In the genomic region with DNA sequence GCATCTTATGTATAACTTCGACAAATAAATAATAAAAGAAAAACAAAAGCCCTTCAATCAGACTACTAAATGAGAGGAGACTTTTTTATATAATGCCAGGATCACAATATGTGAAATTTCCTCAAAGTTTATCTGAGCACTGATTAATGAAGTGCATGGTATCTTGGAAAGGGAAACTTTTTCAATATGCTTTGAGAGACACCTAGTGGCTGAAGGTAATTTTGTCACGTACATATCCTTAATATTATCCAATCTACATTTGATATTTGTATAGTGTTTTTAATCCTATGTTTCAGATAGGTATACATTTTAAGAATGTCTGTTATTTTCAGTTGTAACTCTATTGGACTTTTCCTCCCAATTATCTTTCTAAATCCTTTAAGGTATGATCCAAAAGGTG, we compare ENCODE assay signal across 8 cellular contexts.
DNase-seq lines count a peak whose midpoint lies in the region; ATAC-seq and TF ChIP-seq lines count a peak whose summit lies in the region.

No MANE protein-coding gene starts in this region.

- H3K4me3 Mint-ChIP-seq in WTC11, result no peak overlapping the region

- H3K27ac ChIP-seq in HUES6 (ENCODE audit: low read depth, low read length) (0 out of 2 replicates have a peak overlapping the region, but pooled peaks have one; percentile 71), thyroid gland (no peak overlapping the region)

- intact Hi-C loops in thyroid gland (cut with DNase I), result no loop called here

- H3K9ac ChIP-seq in HUES6 (ENCODE audit: low read length), result no peak overlapping the region

- H3K27me3 ChIP-seq in HUES6 (ENCODE audit: control insufficient read depth, insufficient read depth, low read length) (no peaks in the 10 kb centered on the region), thyroid gland (no peaks in the 10 kb centered on the region)

- no peak for TF ChIP-seq CTCF in WTC11 (IDR thresholded peaks at IDR 0.05)
- TF ChIP-seq CTCF in GM20000 (IDR thresholded peaks at IDR 0.05; ENCODE audit: extremely low read depth, missing control alignments), result no peak
- TF ChIP-seq CTCF in thyroid gland (IDR thresholded peaks at IDR 0.05), result peak in 2 of 6 experiments; percentile 16 to 19

- peaks cover 22% of the 10 kb centered on the region for H3K4me1 ChIP-seq in HUES6 (ENCODE audit: control insufficient read depth, insufficient read depth, low read length)
- no peaks in the 10 kb centered on the region for H3K4me1 ChIP-seq in thyroid gland

- H3K36me3 Mint-ChIP-seq in WTC11, result no peaks in the 10 kb centered on the region

- DNase-seq in COLO829 (ENCODE audit: low spot score), result peak; percentile 32
- DNase-seq in WTC11 (ENCODE audit: low spot score), result no peak
- peak; percentile 28 for DNase-seq in left kidney (ENCODE audit: low read depth, low spot score)
- no peak for DNase-seq in GDM1 (lab: John Stamatoyannopoulos, UW)
- DNase-seq in GM20000 (ENCODE audit: low spot score), result no peak
- DNase-seq in amniotic stem cell (lab: John Stamatoyannopoulos, UW), result no peak
- DNase-seq in thyroid gland, result no peak

- TF ChIP-seq POLR2A in thyroid gland (IDR thresholded peaks at IDR 0.05), result no peak

- no peak overlapping the region for H3K27ac Mint-ChIP-seq in WTC11

- no peaks in the 10 kb centered on the region for H3K27me3 Mint-ChIP-seq in WTC11 (ENCODE audit: low read depth)

- no peaks in the 10 kb centered on the region for H3K36me3 ChIP-seq in HUES6 (ENCODE audit: control insufficient read depth, insufficient read depth, low read length)
- H3K36me3 ChIP-seq in thyroid gland, result no peaks in the 10 kb centered on the region

- POLR2A ChIA-PET in WTC11 (lab: Charles Lee), result no interaction called here

- no peaks in the 10 kb centered on the region for H3K9me3 Mint-ChIP-seq in WTC11

- CTCF ChIA-PET in WTC11 (lab: Charles Lee), result no interaction called here

- 6 to 7% methylated on average over 2 of the region's 2 CpGs for WGBS in thyroid gland, 2 donors

- H3K9me3 ChIP-seq in HUES6 (ENCODE audit: control insufficient read depth, insufficient read depth, low read depth, low read length) (no peaks in the 10 kb centered on the region; the same call in 1 of the 2 replicates), thyroid gland (no peaks in the 10 kb centered on the region)

- peaks cover 39% of the 10 kb centered on the region for H3K4me1 Mint-ChIP-seq in WTC11

- ATAC-seq in WTC11, result peak; percentile 39; the same call in 1 of the 2 replicates

- H3K4me3 ChIP-seq in HUES6 (ENCODE audit: low read depth, low read length) (no peak overlapping the region), thyroid gland (replicated peaks in 1 of 3) (no peak overlapping the region)

TF ChIP-seq in WTC11, 78 proteins besides CTCF, POLR2A, EP300 and RAD21:
- TF ChIP-seq, protein P1, sequence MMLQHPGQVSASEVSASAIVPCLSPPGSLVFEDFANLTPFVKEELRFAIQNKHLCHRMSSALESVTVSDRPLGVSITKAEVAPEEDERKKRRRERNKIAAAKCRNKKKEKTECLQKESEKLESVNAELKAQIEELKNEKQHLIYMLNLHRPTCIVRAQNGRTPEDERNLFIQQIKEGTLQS (CRISPR knock-in tag; conservative IDR thresholded peaks at IDR 0.05), result no peak
- TF ChIP-seq TEAD4 (CRISPR knock-in tag; IDR thresholded peaks at IDR 0.05) (no peak), NFE2L1 (CRISPR knock-in tag; IDR thresholded peaks at IDR 0.05) (no peak), GRHL2 (CRISPR knock-in tag; IDR thresholded peaks at IDR 0.05; ENCODE audit: insufficient replicate concordance, severe bottlenecking) (no peak), NFATC4 (CRISPR knock-in tag; IDR thresholded peaks at IDR 0.05) (no peak), ZNF423 (CRISPR knock-in tag; IDR thresholded peaks at IDR 0.05) (no peak), EMX1 (CRISPR knock-in tag; IDR thresholded peaks at IDR 0.05) (no peak), HMGA2 (CRISPR knock-in tag; IDR thresholded peaks at IDR 0.05) (no peak), OVOL2 (CRISPR knock-in tag; IDR thresholded peaks at IDR 0.05; ENCODE audit: borderline replicate concordance) (no peak), TCF7 (CRISPR knock-in tag; IDR thresholded peaks at IDR 0.05; ENCODE audit: low read depth) (no peak), ATF1 (CRISPR knock-in tag; IDR thresholded peaks at IDR 0.05) (no peak)
- TF ChIP-seq, protein P2, sequence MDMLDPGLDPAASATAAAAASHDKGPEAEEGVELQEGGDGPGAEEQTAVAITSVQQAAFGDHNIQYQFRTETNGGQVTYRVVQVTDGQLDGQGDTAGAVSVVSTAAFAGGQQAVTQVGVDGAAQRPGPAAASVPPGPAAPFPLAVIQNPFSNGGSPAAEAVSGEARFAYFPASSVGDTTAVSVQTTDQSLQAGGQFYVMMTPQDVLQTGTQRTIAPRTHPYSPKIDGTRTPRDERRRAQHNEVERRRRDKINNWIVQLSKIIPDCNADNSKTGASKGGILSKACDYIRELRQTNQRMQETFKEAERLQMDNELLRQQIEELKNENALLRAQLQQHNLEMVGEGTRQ (CRISPR knock-in tag; IDR thresholded peaks at IDR 0.05), result no peak
- TF ChIP-seq, protein P3, sequence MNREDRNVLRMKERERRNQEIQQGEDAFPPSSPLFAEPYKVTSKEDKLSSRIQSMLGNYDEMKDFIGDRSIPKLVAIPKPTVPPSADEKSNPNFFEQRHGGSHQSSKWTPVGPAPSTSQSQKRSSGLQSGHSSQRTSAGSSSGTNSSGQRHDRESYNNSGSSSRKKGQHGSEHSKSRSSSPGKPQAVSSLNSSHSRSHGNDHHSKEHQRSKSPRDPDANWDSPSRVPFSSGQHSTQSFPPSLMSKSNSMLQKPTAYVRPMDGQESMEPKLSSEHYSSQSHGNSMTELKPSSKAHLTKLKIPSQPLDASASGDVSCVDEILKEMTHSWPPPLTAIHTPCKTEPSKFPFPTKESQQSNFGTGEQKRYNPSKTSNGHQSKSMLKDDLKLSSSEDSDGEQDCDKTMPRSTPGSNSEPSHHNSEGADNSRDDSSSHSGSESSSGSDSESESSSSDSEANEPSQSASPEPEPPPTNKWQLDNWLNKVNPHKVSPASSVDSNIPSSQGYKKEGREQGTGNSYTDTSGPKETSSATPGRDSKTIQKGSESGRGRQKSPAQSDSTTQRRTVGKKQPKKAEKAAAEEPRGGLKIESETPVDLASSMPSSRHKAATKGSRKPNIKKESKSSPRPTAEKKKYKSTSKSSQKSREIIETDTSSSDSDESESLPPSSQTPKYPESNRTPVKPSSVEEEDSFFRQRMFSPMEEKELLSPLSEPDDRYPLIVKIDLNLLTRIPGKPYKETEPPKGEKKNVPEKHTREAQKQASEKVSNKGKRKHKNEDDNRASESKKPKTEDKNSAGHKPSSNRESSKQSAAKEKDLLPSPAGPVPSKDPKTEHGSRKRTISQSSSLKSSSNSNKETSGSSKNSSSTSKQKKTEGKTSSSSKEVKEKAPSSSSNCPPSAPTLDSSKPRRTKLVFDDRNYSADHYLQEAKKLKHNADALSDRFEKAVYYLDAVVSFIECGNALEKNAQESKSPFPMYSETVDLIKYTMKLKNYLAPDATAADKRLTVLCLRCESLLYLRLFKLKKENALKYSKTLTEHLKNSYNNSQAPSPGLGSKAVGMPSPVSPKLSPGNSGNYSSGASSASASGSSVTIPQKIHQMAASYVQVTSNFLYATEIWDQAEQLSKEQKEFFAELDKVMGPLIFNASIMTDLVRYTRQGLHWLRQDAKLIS (CRISPR knock-in tag; IDR thresholded peaks at IDR 0.05; ENCODE audit: borderline replicate concordance), result no peak
- TF ChIP-seq, protein P4, sequence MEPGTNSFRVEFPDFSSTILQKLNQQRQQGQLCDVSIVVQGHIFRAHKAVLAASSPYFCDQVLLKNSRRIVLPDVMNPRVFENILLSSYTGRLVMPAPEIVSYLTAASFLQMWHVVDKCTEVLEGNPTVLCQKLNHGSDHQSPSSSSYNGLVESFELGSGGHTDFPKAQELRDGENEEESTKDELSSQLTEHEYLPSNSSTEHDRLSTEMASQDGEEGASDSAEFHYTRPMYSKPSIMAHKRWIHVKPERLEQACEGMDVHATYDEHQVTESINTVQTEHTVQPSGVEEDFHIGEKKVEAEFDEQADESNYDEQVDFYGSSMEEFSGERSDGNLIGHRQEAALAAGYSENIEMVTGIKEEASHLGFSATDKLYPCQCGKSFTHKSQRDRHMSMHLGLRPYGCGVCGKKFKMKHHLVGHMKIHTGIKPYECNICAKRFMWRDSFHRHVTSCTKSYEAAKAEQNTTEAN (CRISPR knock-in tag; IDR thresholded peaks at IDR 0.05), result no peak
- TF ChIP-seq, protein P5, sequence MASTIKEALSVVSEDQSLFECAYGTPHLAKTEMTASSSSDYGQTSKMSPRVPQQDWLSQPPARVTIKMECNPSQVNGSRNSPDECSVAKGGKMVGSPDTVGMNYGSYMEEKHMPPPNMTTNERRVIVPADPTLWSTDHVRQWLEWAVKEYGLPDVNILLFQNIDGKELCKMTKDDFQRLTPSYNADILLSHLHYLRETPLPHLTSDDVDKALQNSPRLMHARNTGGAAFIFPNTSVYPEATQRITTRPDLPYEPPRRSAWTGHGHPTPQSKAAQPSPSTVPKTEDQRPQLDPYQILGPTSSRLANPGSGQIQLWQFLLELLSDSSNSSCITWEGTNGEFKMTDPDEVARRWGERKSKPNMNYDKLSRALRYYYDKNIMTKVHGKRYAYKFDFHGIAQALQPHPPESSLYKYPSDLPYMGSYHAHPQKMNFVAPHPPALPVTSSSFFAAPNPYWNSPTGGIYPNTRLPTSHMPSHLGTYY (CRISPR knock-in tag; IDR thresholded peaks at IDR 0.05), result no peak

Comparison
In these comparisons a context has a peak if more than half of its experiments do, and no peak if none do; other contexts are left out.
1. DNase-seq: peak in COLO829 (single experiment) and left kidney (single experiment); none in WTC11 (single experiment), GDM1 (single experiment), GM20000 (single experiment), amniotic stem cell (single experiment) and thyroid gland (0 of 2).